15 cellular contexts compared by ENCODE assay signal in genomic region chr9:129558551-129559505, GRCh38.
DNase-seq lines count a peak whose midpoint lies in the region; ATAC-seq, FAIRE-seq and TF ChIP-seq lines count a peak whose summit lies in the region.
"Had no signal": no experiment of that assay in that cellular context is flagged by ENCODE, and none has a peak within 500 bp of the region (broad histone marks: within the 10 kb centered on the region; RNA-seq: fewer than 3 reads in every experiment).

No MANE protein-coding gene starts in this region.

- WGBS in lower leg skin, 2 donors: 56 to 58% methylated on average over 20 to 21 of the region's 21 CpGs

- DNase-seq in D721Med (ENCODE audit: insufficient read length, low spot score) (peak; percentile 96), NCI-H524 (lab: John Stamatoyannopoulos, UW) (peak; percentile 80 to 91), glutamatergic neuron (no peak), neural progenitor cell (ENCODE audit: low spot score) (peak; percentile 71), COR-L47 (lab: John Stamatoyannopoulos, UW) (no peak), mesenteric fat pad (ENCODE audit: low spot score) (no peak), lower leg skin (ENCODE audit: low spot score in 2 of 2) (no peak)
- DNase-seq: stimulated activated CD4-positive, alpha-beta T cell treated with anti-CD3 and anti-CD28 coated beads, Interleukin-4, amount 100 ng/mL, for 24 hours; stimulated activated naive CD4-positive, alpha-beta T cell treated with Interleukin-2 at 50 U/mL for 16 hours; T-cell had no signal

- H3K36me3 Mint-ChIP-seq in glutamatergic neuron (ENCODE audit: unreplicated experiment) (no peaks in the 10 kb centered on the region), neural progenitor cell (no peaks in the 10 kb centered on the region)
- H3K36me3 Mint-ChIP-seq: T-cell had no signal

- no peak for TF ChIP-seq POLR2A in lower leg skin (IDR thresholded peaks at IDR 0.05)

- H3K4me3 ChIP-seq in neural progenitor cell (no peak overlapping the region), lower leg skin (ENCODE audit: low read depth, poor library complexity, severe bottlenecking) (no peak overlapping the region)

- no peak overlapping the region for H3K27ac ChIP-seq in neural progenitor cell

- H3K9me3 ChIP-seq in neural progenitor cell (ENCODE audit: low read depth): no peaks in the 10 kb centered on the region

- H3K4me1 Mint-ChIP-seq in glutamatergic neuron (ENCODE audit: low read depth, unreplicated experiment) (peaks cover 30% of the 10 kb centered on the region), neural progenitor cell (peaks cover 81% of the 10 kb centered on the region)
- H3K4me1 Mint-ChIP-seq: B cell had no signal

- no peak for TF ChIP-seq CTCF in D721Med (IDR thresholded peaks at IDR 0.05; ENCODE audit: insufficient read depth, missing control alignments)
- TF ChIP-seq CTCF in glutamatergic neuron (IDR thresholded peaks at IDR 0.05; ENCODE audit: partially characterized antibody, unreplicated experiment): no peak
- TF ChIP-seq CTCF in neural progenitor cell (IDR thresholded peaks at IDR 0.05): no peak
- TF ChIP-seq CTCF in lower leg skin (IDR thresholded peaks at IDR 0.05): peak in 1 of 3 donors; percentile 35

- H3K4me3 Mint-ChIP-seq in glutamatergic neuron (ENCODE audit: unreplicated experiment): peak overlapping the region; percentile 63
- peak overlapping the region; percentile 69 for H3K4me3 Mint-ChIP-seq in neural progenitor cell
- H3K4me3 Mint-ChIP-seq: B cell, T-cell had no signal

- H3K27me3 Mint-ChIP-seq in glutamatergic neuron (ENCODE audit: unreplicated experiment): peaks cover 5% of the 10 kb centered on the region
- H3K27me3 Mint-ChIP-seq in neural progenitor cell (ENCODE audit: insufficient read depth, low read depth): peaks cover 16% of the 10 kb centered on the region

- no peaks in the 10 kb centered on the region for H3K79me2 ChIP-seq in neural progenitor cell (ENCODE audit: low read depth)

- H3F3A ChIP-seq in neural progenitor cell (ENCODE audit: low read depth): peaks cover 68% of the 10 kb centered on the region

- FAIRE-seq in D721Med (lab: Jason Lieb, UNC): no peak
- FAIRE-seq: astrocyte, endometrium, GM18507 had no signal

- H3K27ac Mint-ChIP-seq in glutamatergic neuron (ENCODE audit: unreplicated experiment) (peak overlapping the region; percentile 40), neural progenitor cell (peak overlapping the region; percentile 84)
- H3K27ac Mint-ChIP-seq: B cell, T-cell had no signal

- no peak overlapping the region for H2AFZ ChIP-seq in neural progenitor cell (replicated peaks)

- no peaks in the 10 kb centered on the region for H4K20me1 ChIP-seq in neural progenitor cell (ENCODE audit: low read depth)

- ATAC-seq in HG03280 (IDR thresholded peaks at IDR 0.05; ENCODE audit: unreplicated experiment): no peak
- ATAC-seq: T-cell had no signal

- no peak overlapping the region for H3K9ac ChIP-seq in neural progenitor cell

- peaks cover 67% of the 10 kb centered on the region for H3K4me1 ChIP-seq in neural progenitor cell

- intact Hi-C loops in lower leg skin (cut with DNase I; ENCODE audit: low total_unique reads): no loop called here

- peak overlapping the region; percentile 65 for H3K4me2 ChIP-seq in neural progenitor cell

- H3K36me3 ChIP-seq in neural progenitor cell: no peaks in the 10 kb centered on the region

- no peaks in the 10 kb centered on the region for H3K27me3 ChIP-seq in neural progenitor cell

- H3K9me3 Mint-ChIP-seq in glutamatergic neuron (ENCODE audit: unreplicated experiment): peaks cover 7% of the 10 kb centered on the region
- H3K9me3 Mint-ChIP-seq in neural progenitor cell: no peaks in the 10 kb centered on the region
- H3K9me3 Mint-ChIP-seq: T-cell had no signal

Comparison
In these comparisons a context has a peak if more than half of its experiments do, and no peak if none do; other contexts are left out.
1. DNase-seq: peak in D721Med (single experiment), NCI-H524 (2 of 2) and neural progenitor cell (single experiment); none in glutamatergic neuron (single experiment), COR-L47 (single experiment), mesenteric fat pad (single experiment) and lower leg skin (0 of 2).